21 cellular contexts compared by ENCODE assay signal in genomic region chr15:97129684-97130083, GRCh38.
"Had no signal": no experiment of that assay in that cellular context is flagged by ENCODE, and none has a peak within 500 bp of the region (broad histone marks: within the 10 kb centered on the region; RNA-seq: fewer than 3 reads in every experiment).

No MANE protein-coding gene starts in this region.

- H3K4me1 Mint-ChIP-seq: IgD-negative memory B cell, T-cell had no signal

- DNase-seq: Kasumi-1, MM.1S, NCI-H1092 treated with DMSO at 0.1 percent for 48 hours, NCI-H1436, NCI-H187, NCI-H2029, NCI-H2081 treated with DMSO at 0.1 percent for 48 hours, NCI-H2171, NCI-H345, NCI-H446 treated with DMSO at 0.1 percent for 48 hours, NCI-H510A treated with DMSO at 0.1 percent for 48 hours, NCI-H526, RPMI8226, SHP77, SK-N-SH, SW 1271, T-cell had no signal

- H3K4me3 ChIP-seq: K562 had no signal

- H3K36me3 Mint-ChIP-seq: T-cell had no signal

- H3K9me2 ChIP-seq: SK-N-SH had no signal

- H3K27me3 Mint-ChIP-seq: IgD-negative memory B cell, T-cell had no signal

- H3K27ac Mint-ChIP-seq: IgD-negative memory B cell, T-cell had no signal

- H3K4me3 Mint-ChIP-seq: IgD-negative memory B cell, T-cell had no signal

- H3K9me3 ChIP-seq: SK-N-SH had no signal

- H3K9ac ChIP-seq: KMS-11, SK-N-SH had no signal

- H3K4me2 ChIP-seq: KMS-11, SK-N-SH had no signal

- H3K27ac ChIP-seq: HL-60, KMS-11 had no signal
